Comparison of ENCODE assay signal across 22 cellular contexts in the genomic region with DNA sequence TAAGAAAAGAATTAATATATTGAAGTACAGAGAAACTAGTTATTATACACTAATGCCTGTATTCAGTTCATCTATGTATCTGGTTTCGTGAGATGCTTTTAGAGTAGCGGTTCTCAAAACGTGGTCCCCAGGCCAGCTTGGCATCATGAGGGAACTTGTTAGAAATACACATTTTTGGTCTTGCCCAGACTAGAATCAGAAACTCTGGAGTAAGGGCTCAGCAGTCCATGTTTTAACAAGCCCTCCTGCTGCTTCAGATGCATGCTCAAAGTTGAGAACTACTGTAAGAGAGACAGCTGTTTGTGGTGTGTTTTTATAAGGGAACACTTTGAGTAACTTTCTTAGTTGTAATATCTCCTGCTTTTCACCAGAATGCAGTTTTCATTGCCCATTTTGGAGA. TPM values are rescaled to one million over a fixed set of nuclear protein-coding genes. Genes with fewer than 3 reads are reported as not detected.
DNase-seq lines count a peak whose midpoint lies in the region; FAIRE-seq and TF ChIP-seq lines count a peak whose summit lies in the region.
"Had no signal": no experiment of that assay in that cellular context is flagged by ENCODE, and none has a peak within 500 bp of the region (broad histone marks: within the 10 kb centered on the region; RNA-seq: fewer than 3 reads in every experiment).

No MANE protein-coding gene starts in this region.

- H2AFZ ChIP-seq in keratinocyte (ENCODE audit: control insufficient read depth, low read length): no peak overlapping the region
- H2AFZ ChIP-seq: GM23338, PC-9 had no signal

- no peak for TF ChIP-seq POLR2A in esophagus squamous epithelium (IDR thresholded peaks at IDR 0.05)

- 31 to 60% methylated on average over 3 of the region's 3 CpGs for WGBS in esophagus squamous epithelium, 2 donors

- H3K9me3 ChIP-seq in keratinocyte (ENCODE audit: control insufficient read depth, low read depth, low read length) (no peaks in the 10 kb centered on the region), esophagus squamous epithelium (no peaks in the 10 kb centered on the region)
- H3K9me3 ChIP-seq: BLaER1, HAP-1 had no signal

- H3K79me2 ChIP-seq in keratinocyte (ENCODE audit: control insufficient read depth, insufficient read depth, low read length): peaks cover 49% of the 10 kb centered on the region

- intact Hi-C loops in esophagus squamous epithelium (cut with DNase I): no loop called here

- H3K27ac ChIP-seq in keratinocyte (ENCODE audit: control insufficient read depth, insufficient read depth, low read length) (no peak overlapping the region), esophagus squamous epithelium (no peak overlapping the region)
- H3K27ac ChIP-seq: BLaER1, KMS-11, PC-9 had no signal

- no peak overlapping the region for H3K4me3 ChIP-seq in bronchial epithelial cell (ENCODE audit: low read depth, low read length)
- no peak overlapping the region for H3K4me3 ChIP-seq in keratinocyte (ENCODE audit: control insufficient read depth in 2 of 3, extremely low read depth in 1 of 3, insufficient read depth in 2 of 3, low read depth in 1 of 3, low read length in 3 of 3)
- H3K4me3 ChIP-seq in esophagus squamous epithelium: no peak overlapping the region
- H3K4me3 ChIP-seq: BLaER1, GM23338, HAP-1, PC-9 had no signal

- H4K20me1 ChIP-seq in keratinocyte (ENCODE audit: control insufficient read depth, extremely low read depth, insufficient read depth, low read length): peaks cover 3% of the 10 kb centered on the region

- H3K4me1 ChIP-seq in keratinocyte (ENCODE audit: control insufficient read depth, extremely low read depth, insufficient read depth, low read length): peaks cover 21% of the 10 kb centered on the region
- peaks cover 0 to 10% (median 0%) of the 10 kb centered on the region in 3 donors for H3K4me1 ChIP-seq in esophagus squamous epithelium
- H3K4me1 ChIP-seq: BLaER1, HAP-1 had no signal

- TF ChIP-seq CTCF in bronchial epithelial cell (IDR thresholded peaks at IDR 0.05; ENCODE audit: insufficient read depth, low read length, severe bottlenecking): no peak
- TF ChIP-seq CTCF in keratinocyte (optimal IDR thresholded peaks at IDR 0.05 in 1 of 3, IDR thresholded peaks at IDR 0.05 in 1 of 3, conservative IDR thresholded peaks at IDR 0.05 in 1 of 3; ENCODE audit: extremely low read depth in 1 of 3, insufficient read depth in 2 of 3, low read length in 3 of 3): no peak
- no peak for TF ChIP-seq CTCF in esophagus squamous epithelium (IDR thresholded peaks at IDR 0.05)

- no peaks in the 10 kb centered on the region for H3K27me3 ChIP-seq in bronchial epithelial cell (ENCODE audit: control insufficient read depth, insufficient read depth, low read length)
- no peaks in the 10 kb centered on the region for H3K27me3 ChIP-seq in keratinocyte (ENCODE audit: control insufficient read depth, extremely low read depth, insufficient read depth, low read length)
- H3K27me3 ChIP-seq in esophagus squamous epithelium: no peaks in the 10 kb centered on the region
- H3K27me3 ChIP-seq: BLaER1 had no signal

- H3K36me3 ChIP-seq in bronchial epithelial cell (ENCODE audit: control insufficient read depth, insufficient read depth, low read length) (peaks cover 2% of the 10 kb centered on the region), keratinocyte (ENCODE audit: control insufficient read depth in 2 of 2, extremely low read depth in 1 of 2, insufficient read depth in 2 of 2, low read length in 2 of 2) (peaks cover 12 to 22% of the 10 kb centered on the region in 2 experiments), esophagus squamous epithelium (peaks cover 0 to 85% (median 0%) of the 10 kb centered on the region in 3 donors)

- DNase-seq in NCI-H2171 treated with DMSO at 0.1 percent for 48 hours (lab: John Stamatoyannopoulos, UW) (peak; percentile 41), NCI-H2171 (lab: John Stamatoyannopoulos, UW) (no peak), bronchial epithelial cell (ENCODE audit: low read depth) (peak; percentile 56), keratinocyte (ENCODE audit: low read depth, low spot score) (no peak), A172 (ENCODE audit: low spot score) (no peak), T-helper 2 cell (no peak), esophagus squamous epithelium (lab: John Stamatoyannopoulos, UW) (no peak)
- DNase-seq: CD4-positive, CD25-positive, alpha-beta regulatory T cell; DMS53; HFFc6; NCI-H1092; NCI-H1417 treated with DMSO at 0.1 percent for 48 hours; NCI-H1930; NCI-H2107; NCI-H446 treated with DMSO at 0.1 percent for 48 hours; NCI-H526; PC-9 had no signal

- H3K4me2 ChIP-seq in keratinocyte (ENCODE audit: control insufficient read depth, extremely low read depth, insufficient read depth, low read depth, low read length): peak overlapping the region; percentile 42
- H3K4me2 ChIP-seq: BLaER1, GM23338, KMS-11, PC-9 had no signal

- H3K9me1 ChIP-seq in keratinocyte (ENCODE audit: control insufficient read depth, extremely low read depth, insufficient read depth, low read length): no peaks in the 10 kb centered on the region

- dilution Hi-C loops in keratinocyte (cut with MboI; ENCODE audit: extremely low pct_ligation_motif_present, low sequenced_read_pairs): no loop called here

- no peak for FAIRE-seq in bronchial epithelial cell (lab: Jason Lieb, UNC)
- FAIRE-seq in keratinocyte (lab: Jason Lieb, UNC): no peak
- FAIRE-seq: A204.1 had no signal

- H3K9ac ChIP-seq in keratinocyte (ENCODE audit: control insufficient read depth, extremely low read depth, insufficient read depth, low read length): no peak overlapping the region
- H3K9ac ChIP-seq: BLaER1, KMS-11 had no signal

RNA-seq across cellular contexts. Expression of a gene that starts 18.1 kb away (rescaled TPM):
- total RNA-seq in bronchial epithelial cell (59.5 and 64.0 TPM in 2 replicates), esophagus squamous epithelium (10 to 100 TPM; 20.1 to 40.8 (median 34.4) TPM)
- polyA plus RNA-seq in keratinocyte: 19.0 to 31.2 TPM (median 28.8 TPM) in 3 replicates
- 22.8 TPM for polyA plus RNA-seq in keratinocyte (2011; ENCODE audit: low read depth)
- polyA plus RNA-seq in keratinocyte (2011; cell fraction: cytosol; rRNA removed): 9.6 and 14.6 TPM in 2 replicates
- polyA plus RNA-seq in keratinocyte (2011; cell fraction: nucleus; rRNA removed): 54.2 and 60.8 TPM in 2 replicates
- 12.1 and 13.7 TPM in 2 replicates for polyA plus RNA-seq in keratinocyte (2012; ENCODE audit: low replicate concordance)
- polyA minus RNA-seq in keratinocyte: 64.3 to 75.6 TPM (median 65.9 TPM) in 3 replicates
- polyA minus RNA-seq in keratinocyte (2011; cell fraction: cytosol; rRNA and poly(A)+ RNA removed): 23.0 TPM
- polyA minus RNA-seq in keratinocyte (2011; cell fraction: nucleus; rRNA and poly(A)+ RNA removed): 50.1 and 99.1 TPM in 2 replicates
- total RNA-seq in A172 (2014; rRNA removed; shearing (Covaris generic)): 30.4 and 41.2 TPM in 2 replicates

Comparison
In these comparisons a context has a peak if more than half of its experiments do, and no peak if none do; other contexts are left out.
1. DNase-seq: peak in NCI-H2171 treated with DMSO at 0.1 percent for 48 hours (single experiment) and bronchial epithelial cell (single experiment); none in NCI-H2171 (single experiment), keratinocyte (single experiment), A172 (single experiment), T-helper 2 cell (0 of 5) and esophagus squamous epithelium (single experiment).